19 cellular contexts compared by ENCODE assay signal in genomic region chr10:123835575-123835974, GRCh38. TPM values are rescaled to one million over a fixed set of nuclear protein-coding genes. Genes with fewer than 3 reads are reported as not detected.
DNase-seq lines count a peak whose midpoint lies in the region; ATAC-seq, FAIRE-seq and TF ChIP-seq lines count a peak whose summit lies in the region.
"Had no signal": no experiment of that assay in that cellular context is flagged by ENCODE, and none has a peak within 500 bp of the region (broad histone marks: within the 10 kb centered on the region; RNA-seq: fewer than 3 reads in every experiment).

No MANE protein-coding gene starts in this region.

- no peaks in the 10 kb centered on the region for H3K9me3 ChIP-seq in HAP-1
- H3K9me3 ChIP-seq: left lung, SJSA1, upper lobe of left lung had no signal

- ATAC-seq in GM21390 (IDR thresholded peaks at IDR 0.05; ENCODE audit: unreplicated experiment) (peak; percentile 92), HG03045 (IDR thresholded peaks at IDR 0.05; ENCODE audit: unreplicated experiment) (peak; percentile 73)
- ATAC-seq: activated CD4-positive, CD25-positive, alpha-beta regulatory T cell treated with anti-CD3 and anti-CD28 coated beads, Interleukin-2, amount 50 U/mL, for 24 hours; left lung had no signal

- FAIRE-seq in GM18507 (lab: Jason Lieb, UNC) = peak; percentile 97
- FAIRE-seq: G401.6 had no signal

- no peaks in the 10 kb centered on the region for H3K4me1 ChIP-seq in HAP-1
- H3K4me1 ChIP-seq: left lung, SJSA1, upper lobe of left lung had no signal

- TF ChIP-seq CTCF in fibroblast of the aortic adventitia (IDR thresholded peaks at IDR 0.05; ENCODE audit: insufficient read depth, low read length) = no peak

- DNase-seq in GM18507 (ENCODE audit: extremely low spot score, insufficient read length, low read depth) = peak; percentile 70
- DNase-seq in fibroblast of the aortic adventitia (ENCODE audit: low read depth) = peak; percentile 46
- no peak for DNase-seq in HAP-1 (ENCODE audit: low spot score in 2 of 2)
- DNase-seq in stimulated activated CD4-positive, alpha-beta T cell treated with anti-CD3 and anti-CD28 coated beads, Interleukin-2, amount 100 ng/mL, for 24 hours = no peak
- DNase-seq in NCI-H2081 (lab: John Stamatoyannopoulos, UW) = no peak
- DNase-seq in inferior parietal cortex (ENCODE audit: extremely low spot score) = no peak
- DNase-seq: activated naive CD4-positive, alpha-beta T cell treated with Interleukin-2 at 50 U/mL for 16 hours; left lung; NCI-H2171 treated with DMSO at 0.1 percent for 48 hours; upper lobe of left lung had no signal

- in situ Hi-C loops in HAP-1 (cut with MboI; ENCODE audit: low sequenced_read_pairs) = no loop called here

- no peaks in the 10 kb centered on the region; the same call in 1 of the 2 replicates for H3K27me3 ChIP-seq in HAP-1 (ENCODE audit: low read depth)
- H3K27me3 ChIP-seq: SJSA1, upper lobe of left lung had no signal

- no peaks in the 10 kb centered on the region for H3K36me3 ChIP-seq in HAP-1 (replicated peaks)
- H3K36me3 ChIP-seq: left lung, SJSA1, upper lobe of left lung had no signal

- no peak overlapping the region for H3K4me3 ChIP-seq in fibroblast of the aortic adventitia (ENCODE audit: low read depth, low read length)
- H3K4me3 ChIP-seq in HAP-1 = no peak overlapping the region
- H3K4me3 ChIP-seq: left lung, SJSA1, upper lobe of left lung had no signal

RNA-seq across cellular contexts. Expression of gene CPXM2, which starts 56.0 kb away (rescaled TPM):
- 31.6 and 64.0 TPM in 2 replicates for total RNA-seq in fibroblast of the aortic adventitia (ENCODE audit: low replicate concordance)
- total RNA-seq: B cell, chondrocyte, fibroblast of villous mesenchyme, LHCN-M2, SJSA1 had no signal

Comparison
In these comparisons a context has a peak if more than half of its experiments do, and no peak if none do; other contexts are left out.
1. DNase-seq: peak in GM18507 (single experiment) and fibroblast of the aortic adventitia (single experiment); none in HAP-1 (0 of 2), stimulated activated CD4-positive, alpha-beta T cell treated with anti-CD3 and anti-CD28 coated beads, Interleukin-2, amount 100 ng/mL, for 24 hours (0 of 2), NCI-H2081 (0 of 2) and inferior parietal cortex (single experiment).